33 cellular contexts compared by ENCODE assay signal in the genomic region with DNA sequence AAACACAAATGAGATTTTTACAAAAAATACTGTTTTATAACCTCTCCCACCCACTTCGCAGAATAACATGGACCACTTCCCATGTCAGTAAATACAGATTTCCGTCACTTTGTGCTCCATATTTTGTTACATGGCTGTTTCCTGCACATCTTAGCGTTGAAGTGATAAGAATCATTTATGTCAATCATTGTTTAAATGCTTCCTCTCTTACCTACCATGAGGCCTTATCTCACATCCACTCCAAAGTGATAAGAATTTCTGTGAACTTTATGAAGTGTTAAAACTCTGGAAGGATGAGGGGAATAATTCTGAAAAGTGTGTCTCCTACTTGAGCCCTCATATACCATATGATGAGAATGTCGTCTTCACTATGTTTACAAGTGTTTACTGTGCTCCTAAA. TPM values are rescaled to one million over a fixed set of nuclear protein-coding genes. Genes with fewer than 3 reads are reported as not detected.
"Had no signal": no experiment of that assay in that cellular context is flagged by ENCODE, and none has a peak within 500 bp of the region (broad histone marks: within the 10 kb centered on the region; RNA-seq: fewer than 3 reads in every experiment).

No MANE protein-coding gene starts in this region.

- H3K4me3 ChIP-seq: adrenal gland, ascending aorta, cardiac muscle cell had no signal

- H3K36me3 ChIP-seq: adrenal gland had no signal

- ATAC-seq: activated CD8-positive, alpha-beta T cell treated with anti-CD3 and anti-CD28 coated beads for 36 hours; activated naive CD4-positive, alpha-beta T cell treated with anti-CD3 and anti-CD28 coated beads, Interleukin-2, amount 50 U/mL, for 72 hours; activated T-cell treated with anti-CD3 and anti-CD28 coated beads, Interleukin-2, amount 50 U/mL, for 4 hours; activated T-cell treated with anti-CD3 and anti-CD28 coated beads, Interleukin-2, amount 50 U/mL, for 72 hours; activated T-helper 17 cell treated with anti-CD3 and anti-CD28 coated beads, Interleukin-2, amount 50 U/mL, for 72 hours had no signal

- H3K27me3 ChIP-seq: adrenal gland, ascending aorta, cardiac muscle cell had no signal

- H3K27ac ChIP-seq: adrenal gland, ascending aorta, cardiac muscle cell, VCaP had no signal

- FAIRE-seq: bronchial epithelial cell, TTC549 had no signal

- DNase-seq: activated B cell treated with CpG ODN at 0.5 μM for 24 hours; activated CD4-positive, alpha-beta memory T cell treated with anti-CD3 and anti-CD28 coated beads for 36 hours; activated CD4-positive, alpha-beta T cell treated with anti-CD3 and anti-CD28 coated beads for 4 hours; activated CD4-positive, alpha-beta T cell treated with anti-CD3 and anti-CD28 coated beads, Interleukin-2, amount 50 U/mL, for 1 hour; activated CD4-positive, alpha-beta T cell treated with anti-CD3 and anti-CD28 coated beads, Interleukin-2, amount 50 U/mL, for 4 hours; activated CD4-positive, CD25-positive, alpha-beta regulatory T cell treated with anti-CD3 and anti-CD28 coated beads, Interleukin-2, amount 50 U/mL, for 72 hours; activated CD8-positive, alpha-beta memory T cell treated with anti-CD3 and anti-CD28 coated beads, Interleukin-2, amount 50 U/mL, for 4 hours; activated CD8-positive, alpha-beta T cell treated with anti-CD3 and anti-CD28 coated beads for 36 hours; activated effector memory CD4-positive, alpha-beta T cell treated with anti-CD3 and anti-CD28 coated beads, Interleukin-2, amount 50 U/mL, for 16 hours; activated gamma-delta T cell treated with Interleukin-2 at 50 U/mL for 16 hours; activated naive CD4-positive, alpha-beta T cell; activated naive CD4-positive, alpha-beta T cell treated with anti-CD3 and anti-CD28 coated beads for 36 hours; activated naive CD4-positive, alpha-beta T cell treated with anti-CD3 and anti-CD28 coated beads, Interleukin-2, amount 50 U/mL, for 16 hours; activated naive CD8-positive, alpha-beta T cell treated with anti-CD3 and anti-CD28 coated beads for 36 hours; activated T-cell treated with anti-CD3 and anti-CD28 coated beads for 4 hours; activated T-cell treated with anti-CD3 and anti-CD28 coated beads, Interleukin-2, amount 50 U/mL, for 1 hour; activated T-cell treated with anti-CD3 and anti-CD28 coated beads, Interleukin-2, amount 50 U/mL, for 4 hours; activated T-cell treated with anti-CD3 and anti-CD28 coated beads, Interleukin-2, amount 50 U/mL, for 72 hours; adrenal gland; amniotic stem cell; caudate nucleus; cerebellar nuclear complex; T-helper 1 cell; T-helper 2 cell; T-helper 9 cell had no signal

- H3K4me1 ChIP-seq: adrenal gland, ascending aorta had no signal

- H3K9me3 ChIP-seq: adrenal gland, ascending aorta had no signal

RNA-seq across cellular contexts. Expression of gene IL17D, which starts 36.6 kb away (rescaled TPM):
- total RNA-seq: activated B cell treated with CpG ODN at 0.5 μM for 24 hours; activated CD4-positive, alpha-beta T cell treated with anti-CD3 and anti-CD28 coated beads, Interleukin-2, amount 10 ng/mL, durations not matched to agents 24 days and 14 days; ascending aorta had no signal
